Comparison of ENCODE assay signal across 18 cellular contexts in genomic region chr11:102302241-102302640, GRCh38.
"Had no signal": no experiment of that assay in that cellular context is flagged by ENCODE, and none has a peak within 500 bp of the region (broad histone marks: within the 10 kb centered on the region; RNA-seq: fewer than 3 reads in every experiment).

No MANE protein-coding gene starts in this region.

- H3K27me3 Mint-ChIP-seq: activated naive CD8-positive, alpha-beta T cell treated with anti-CD3 and anti-CD28 coated beads, Interleukin-2, amount 10 ng/mL, durations not matched to agents 7 days and 5 days; stimulated activated naive CD8-positive, alpha-beta T cell treated with anti-CD3 and anti-CD28 coated beads, Interleukin-15, Interleukin-2, amounts not matched to agents 100 ng/mL and 50 ng/mL, for 24 hours had no signal

- H3K4me1 ChIP-seq: prostate gland, tibial artery had no signal

- DNase-seq: activated naive CD4-positive, alpha-beta T cell; activated naive CD8-positive, alpha-beta T cell treated with anti-CD3 and anti-CD28 coated beads, Interleukin-2, amount 10 ng/mL, durations not matched to agents 7 days and 5 days; activated T-cell treated with anti-CD3 and anti-CD28 coated beads, Interleukin-2, amount 50 U/mL, for 1 hour; amygdala; heart right ventricle; lower lobe of right lung; ovary; stimulated activated CD4-positive, alpha-beta T cell treated with anti-CD3 and anti-CD28 coated beads, Interleukin-4, amount 100 ng/mL, for 24 hours; tibial artery; WERI-Rb-1 had no signal

- H3K27ac Mint-ChIP-seq: activated naive CD8-positive, alpha-beta T cell treated with anti-CD3 and anti-CD28 coated beads, Interleukin-2, amount 10 ng/mL, durations not matched to agents 7 days and 5 days; mesothelial cell of epicardium; nephron; stimulated activated naive CD8-positive, alpha-beta T cell treated with anti-CD3 and anti-CD28 coated beads, Interleukin-15, Interleukin-2, amounts not matched to agents 100 ng/mL and 50 ng/mL, for 24 hours; T-helper 2 cell treated with Interferon-gamma antibody and Interleukin-4, amounts not matched to agents 5 μg/mL and 100 μg/mL, for 36 hours had no signal

- ATAC-seq: heart right ventricle, left lobe of liver, lower lobe of right lung had no signal

- H3K4me3 Mint-ChIP-seq: activated naive CD8-positive, alpha-beta T cell treated with anti-CD3 and anti-CD28 coated beads, Interleukin-2, amount 10 ng/mL, durations not matched to agents 7 days and 5 days; mesothelial cell of epicardium; nephron; stimulated activated naive CD8-positive, alpha-beta T cell treated with anti-CD3 and anti-CD28 coated beads, Interleukin-15, Interleukin-2, amounts not matched to agents 100 ng/mL and 50 ng/mL, for 24 hours; T-helper 2 cell treated with Interferon-gamma antibody and Interleukin-4, amounts not matched to agents 5 μg/mL and 100 μg/mL, for 36 hours had no signal

- H3K27me3 ChIP-seq: heart right ventricle, neutrophil, ovary, tibial artery had no signal

- H3K27ac ChIP-seq: epithelial cell of prostate, heart right ventricle, lower lobe of right lung, neutrophil, ovary, prostate gland, tibial artery, WERI-Rb-1 had no signal
